11 cellular contexts compared by ENCODE assay signal in the genomic region with DNA sequence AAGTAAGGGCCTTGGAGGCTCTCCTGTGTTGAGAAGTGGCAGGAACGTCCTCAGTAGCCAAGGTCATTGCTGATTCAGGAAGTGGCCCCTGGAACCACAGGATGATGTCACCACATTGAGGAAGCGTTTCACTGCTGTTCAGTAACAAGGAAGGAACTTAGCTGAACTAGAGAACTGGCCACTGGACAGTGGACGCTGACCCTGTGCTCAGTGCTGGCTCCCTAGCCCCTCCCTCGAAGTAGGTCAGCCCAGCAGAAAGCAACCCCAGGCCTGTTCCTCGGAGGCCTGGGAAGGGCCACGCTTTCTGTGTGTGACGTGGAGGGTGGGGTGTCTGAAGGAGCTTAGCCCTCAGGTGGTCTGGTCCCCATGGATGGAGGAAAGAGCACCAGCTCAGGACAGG. TPM values are rescaled to one million over a fixed set of nuclear protein-coding genes. Genes with fewer than 3 reads are reported as not detected.
DNase-seq lines count a peak whose midpoint lies in the region; ATAC-seq and TF ChIP-seq lines count a peak whose summit lies in the region.
"Had no signal": no experiment of that assay in that cellular context is flagged by ENCODE, and none has a peak within 500 bp of the region (broad histone marks: within the 10 kb centered on the region; RNA-seq: fewer than 3 reads in every experiment).

No MANE protein-coding gene starts in this region.

- H3K36me3 ChIP-seq in BLaER1 treated with 17β-estradiol and CSF1 and Interleukin-3, amounts not matched to agents 10 nM and 100 nM = no peaks in the 10 kb centered on the region
- H3K36me3 ChIP-seq in MG63 = no peaks in the 10 kb centered on the region

- peaks cover 72 to 83% (median 77%) of the 10 kb centered on the region in 10 experiments for H3K4me1 ChIP-seq in BLaER1 treated with 17β-estradiol and CSF1 and Interleukin-3, amounts not matched to agents 10 nM and 100 nM

- CTCF ChIA-PET in HEK293T (lab: Yijun Ruan, JAX) = no interaction called here

- H3K9me3 Mint-ChIP-seq in memory B cell = no peaks in the 10 kb centered on the region
- H3K9me3 Mint-ChIP-seq: T-helper 1 cell treated with Interleukin-12 subunit alpha and Interleukin-12 subunit beta and Interleukin-4 antibody, amounts not matched to agents 30 μg/mL and 1 μg/mL, for 36 hours had no signal

- H3K9ac ChIP-seq in BLaER1 treated with 17β-estradiol and CSF1 and Interleukin-3, amounts not matched to agents 10 nM and 100 nM = peak overlapping the region in 10 of 11 experiments; percentile 8 to 71 (median 56); a peak in 14 of 22 replicates

- H3K36me3 Mint-ChIP-seq in memory B cell = peaks cover 2% of the 10 kb centered on the region

- H3K27me3 ChIP-seq in BLaER1 treated with 17β-estradiol and CSF1 and Interleukin-3, amounts not matched to agents 10 nM and 100 nM = peaks cover 12 to 73% (median 50%) of the 10 kb centered on the region in 11 experiments
- no peaks in the 10 kb centered on the region for H3K27me3 ChIP-seq in MG63

- no peaks in the 10 kb centered on the region for H3K27me3 Mint-ChIP-seq in memory B cell

- H3K4me2 ChIP-seq in BLaER1 treated with 17β-estradiol and CSF1 and Interleukin-3, amounts not matched to agents 10 nM and 100 nM = peak overlapping the region; percentile 72 to 97 (median 92)

- H3K4me3 Mint-ChIP-seq in memory B cell = peak overlapping the region; percentile 12
- H3K4me3 Mint-ChIP-seq: T-helper 1 cell treated with Interleukin-12 subunit alpha and Interleukin-12 subunit beta and Interleukin-4 antibody, amounts not matched to agents 30 μg/mL and 1 μg/mL, for 36 hours had no signal

- TF ChIP-seq POLR2A in NB4 (IDR thresholded peaks at IDR 0.05; ENCODE audit: extremely low read depth, insufficient read length) = no peak

- H3K4me3 ChIP-seq in BLaER1 treated with 17β-estradiol and CSF1 and Interleukin-3, amounts not matched to agents 10 nM and 100 nM = peak overlapping the region in 1 of 10 experiments; percentile 13; a peak in 2 of 20 replicates
- H3K4me3 ChIP-seq in NB4 (ENCODE audit: low read depth, low read length) (no peak overlapping the region), MG63 (no peak overlapping the region)

- H3K4me1 Mint-ChIP-seq in memory B cell = peaks cover 46% of the 10 kb centered on the region

- peak overlapping the region; percentile 83 for H3K27ac Mint-ChIP-seq in memory B cell
- H3K27ac Mint-ChIP-seq: T-helper 1 cell treated with Interleukin-12 subunit alpha and Interleukin-12 subunit beta and Interleukin-4 antibody, amounts not matched to agents 30 μg/mL and 1 μg/mL, for 36 hours had no signal

- POLR2A ChIA-PET in HEK293T (lab: Yijun Ruan, JAX) = interaction anchor here (0.6 kb wide), 1 partner anchor 441 kb away, joined by 3 read pairs; no protein-coding TSS in a partner anchor

- no peaks in the 10 kb centered on the region for H3K9me3 ChIP-seq in BLaER1 treated with 17β-estradiol and CSF1 and Interleukin-3, amounts not matched to agents 10 nM and 100 nM (replicated peaks in 1 of 11)
- H3K9me3 ChIP-seq in MG63 = no peaks in the 10 kb centered on the region

- peak overlapping the region; percentile 14 to 82 (median 77); a peak in 20 of 22 replicates for H3K27ac ChIP-seq in BLaER1 treated with 17β-estradiol and CSF1 and Interleukin-3, amounts not matched to agents 10 nM and 100 nM
- H3K27ac ChIP-seq: epithelial cell of prostate had no signal

- TF ChIP-seq CTCF in NB4 (IDR thresholded peaks at IDR 0.05; ENCODE audit: low read depth, low read length) = no peak

- DNase-seq in NB4 (ENCODE audit: low read depth) (peak; percentile 93), dermis blood vessel endothelial cell (peak; percentile 83), memory B cell (ENCODE audit: low spot score in 2 of 2) (no peak), MG63 (no peak), NCI-H1930 (lab: John Stamatoyannopoulos, UW) (no peak), HEK293T (ENCODE audit: extremely low spot score) (no peak)
- DNase-seq: stimulated activated CD4-positive, alpha-beta T cell treated with anti-CD3 and anti-CD28 coated beads, Interleukin-4, amount 100 ng/mL, for 1 hour had no signal

- peaks cover 7 to 81% (median 12%) of the 10 kb centered on the region in 11 experiments; a peak in 15 of 22 replicates for H4K20me1 ChIP-seq in BLaER1 treated with 17β-estradiol and CSF1 and Interleukin-3, amounts not matched to agents 10 nM and 100 nM

- ATAC-seq in memory B cell (ENCODE audit: low read depth) (no peak), HG03342 (IDR thresholded peaks at IDR 0.05; ENCODE audit: unreplicated experiment) (no peak)

TF ChIP-seq in HEK293T, 16 proteins besides CTCF, POLR2A, EP300 and RAD21:
- TF ChIP-seq SUZ12 (IDR thresholded peaks at IDR 0.05) (no peak), ZNF384 (IDR thresholded peaks at IDR 0.05) (no peak), ELF4 (IDR thresholded peaks at IDR 0.05) (no peak), BHLHE40 (IDR thresholded peaks at IDR 0.05; ENCODE audit: borderline replicate concordance) (no peak), CTBP1 (IDR thresholded peaks at IDR 0.05; ENCODE audit: borderline replicate concordance) (no peak), SP1 (IDR thresholded peaks at IDR 0.05) (no peak), LEF1 (IDR thresholded peaks at IDR 0.05; ENCODE audit: borderline replicate concordance) (no peak), FOXK2 (IDR thresholded peaks at IDR 0.05) (no peak), HDGF (IDR thresholded peaks at IDR 0.05; ENCODE audit: borderline replicate concordance) (no peak), TARDBP (IDR thresholded peaks at IDR 0.05) (no peak), L3MBTL2 (conservative IDR thresholded peaks at IDR 0.05) (no peak), FOXM1 (IDR thresholded peaks at IDR 0.05; ENCODE audit: borderline replicate concordance) (no peak), NFRKB (IDR thresholded peaks at IDR 0.05) (no peak), FOXA1 (IDR thresholded peaks at IDR 0.05) (no peak)
- TF ChIP-seq, protein P1, sequence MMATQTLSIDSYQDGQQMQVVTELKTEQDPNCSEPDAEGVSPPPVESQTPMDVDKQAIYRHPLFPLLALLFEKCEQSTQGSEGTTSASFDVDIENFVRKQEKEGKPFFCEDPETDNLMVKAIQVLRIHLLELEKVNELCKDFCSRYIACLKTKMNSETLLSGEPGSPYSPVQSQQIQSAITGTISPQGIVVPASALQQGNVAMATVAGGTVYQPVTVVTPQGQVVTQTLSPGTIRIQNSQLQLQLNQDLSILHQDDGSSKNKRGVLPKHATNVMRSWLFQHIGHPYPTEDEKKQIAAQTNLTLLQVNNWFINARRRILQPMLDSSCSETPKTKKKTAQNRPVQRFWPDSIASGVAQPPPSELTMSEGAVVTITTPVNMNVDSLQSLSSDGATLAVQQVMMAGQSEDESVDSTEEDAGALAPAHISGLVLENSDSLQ (IDR thresholded peaks at IDR 0.05) = no peak

RNA-seq across cellular contexts. Expression of a gene that starts 58.3 kb away (rescaled TPM):
- 11.5 and 12.6 TPM in 2 replicates for total RNA-seq in dermis blood vessel endothelial cell
- total RNA-seq in MG63 (2014; rRNA removed; shearing (Covaris generic); ENCODE audit: low replicate concordance) = 14.8 and 30.2 TPM in 2 replicates

Comparison
In these comparisons a context has a peak if more than half of its experiments do, and no peak if none do; other contexts are left out.
1. DNase-seq: peak in NB4 (single experiment) and dermis blood vessel endothelial cell (single experiment); none in memory B cell (0 of 2), MG63 (single experiment), NCI-H1930 (0 of 2) and HEK293T (single experiment).